In genomic region chr10:78971094-78971682, GRCh38 we compare ENCODE assay signal across 28 cellular contexts.
A peak's percentile ranks its signal among the peaks of the same experiment; 100 is the strongest.
DNase-seq lines count a peak whose midpoint lies in the region; ATAC-seq, FAIRE-seq and TF ChIP-seq lines count a peak whose summit lies in the region.
"Had no signal": no experiment of that assay in that cellular context is flagged by ENCODE, and none has a peak within 500 bp of the region (broad histone marks: within the 10 kb centered on the region; RNA-seq: fewer than 3 reads in every experiment).

No MANE protein-coding gene starts in this region.

- H3K36me3 Mint-ChIP-seq in activated CD8-positive, alpha-beta memory T cell treated with anti-CD3 and anti-CD28 coated beads, Interleukin-2, amount 10 ng/mL, durations not matched to agents 7 days and 5 days = no peaks in the 10 kb centered on the region
- H3K36me3 Mint-ChIP-seq: activated naive CD4-positive, alpha-beta T cell treated with anti-CD3 and anti-CD28 coated beads, Interleukin-2, amount 10 ng/mL, durations not matched to agents 7 days and 5 days had no signal

- H3K9me3 Mint-ChIP-seq in activated CD8-positive, alpha-beta memory T cell treated with anti-CD3 and anti-CD28 coated beads, Interleukin-2, amount 10 ng/mL, durations not matched to agents 7 days and 5 days (ENCODE audit: low read depth) = no peaks in the 10 kb centered on the region
- H3K9me3 Mint-ChIP-seq: activated naive CD4-positive, alpha-beta T cell treated with anti-CD3 and anti-CD28 coated beads, Interleukin-2, amount 10 ng/mL, durations not matched to agents 7 days and 5 days; HFFc6; stimulated activated naive CD8-positive, alpha-beta T cell treated with anti-CD3 and anti-CD28 coated beads, Interleukin-15, Interleukin-2, amounts not matched to agents 100 ng/mL and 50 ng/mL, for 24 hours had no signal

- CTCF ChIA-PET in activated CD8-positive, alpha-beta memory T cell treated with anti-CD3 and anti-CD28 coated beads, Interleukin-2, amount 10 ng/mL, durations not matched to agents 7 days and 5 days (lab: Charles Lee) = interaction anchor here (1.9 kb wide), 1 partner anchor 225 kb away, joined by 4 read pairs; no protein-coding TSS in a partner anchor

- no peak for ATAC-seq in left ventricle myocardium superior
- no peak for ATAC-seq in left cardiac atrium
- no peak for ATAC-seq in activated CD8-positive, alpha-beta memory T cell treated with anti-CD3 and anti-CD28 coated beads, Interleukin-2, amount 10 ng/mL, durations not matched to agents 7 days and 5 days
- no peak for ATAC-seq in GM21515 (IDR thresholded peaks at IDR 0.05; ENCODE audit: unreplicated experiment)

- peak; percentile 18 for DNase-seq in left ventricle myocardium superior
- DNase-seq in left cardiac atrium = no peak
- DNase-seq in ascending aorta (ENCODE audit: low spot score in 2 of 2) = no peak
- peak; percentile 21 for DNase-seq in kidney
- no peak for DNase-seq in activated naive CD4-positive, alpha-beta T cell (lab: John Stamatoyannopoulos, UW)
- DNase-seq in GM03348 (ENCODE audit: low spot score) = no peak
- DNase-seq in activated CD8-positive, alpha-beta memory T cell treated with anti-CD3 and anti-CD28 coated beads, Interleukin-2, amount 10 ng/mL, durations not matched to agents 7 days and 5 days = no peak
- DNase-seq: activated CD4-positive, alpha-beta T cell treated with anti-CD3 and anti-CD28 coated beads, Interleukin-2, amount 50 U/mL, for 1 hour; activated naive CD4-positive, alpha-beta T cell treated with anti-CD3 and anti-CD28 coated beads, Interleukin-2, amount 10 ng/mL, durations not matched to agents 7 days and 5 days; aorta; colonic mucosa; DMS 273 treated with DMSO at 0.1 percent for 48 hours; GF-D8; HFFc6; hippocampal formation; NCI-H1092 treated with DMSO at 0.1 percent for 48 hours; NCI-H524; SHP77 treated with DMSO at 0.1 percent for 48 hours; stimulated activated CD4-positive, alpha-beta T cell treated with anti-CD3 and anti-CD28 coated beads, Interleukin-2, amount 100 ng/mL, for 24 hours; T-helper 1 cell had no signal

- H3K9ac ChIP-seq in kidney (ENCODE audit: low read length in 2 of 2) = no peak overlapping the region
- H3K9ac ChIP-seq: KMS-11, parathyroid adenoma had no signal

- H3K4me1 ChIP-seq in ascending aorta (peaks cover 6 to 22% of the 10 kb centered on the region in 2 donors), kidney (ENCODE audit: control insufficient read depth in 1 of 2, insufficient read depth in 1 of 2, low read depth in 1 of 2, low read length in 2 of 2) (peaks cover 21 to 22% of the 10 kb centered on the region in 2 donors)

- no peaks in the 10 kb centered on the region for H3K27me3 ChIP-seq in ascending aorta
- H3K27me3 ChIP-seq: colonic mucosa had no signal

- peaks cover 17% of the 10 kb centered on the region for H3K4me1 Mint-ChIP-seq in activated CD8-positive, alpha-beta memory T cell treated with anti-CD3 and anti-CD28 coated beads, Interleukin-2, amount 10 ng/mL, durations not matched to agents 7 days and 5 days

- H3K36me3 ChIP-seq in ascending aorta = no peaks in the 10 kb centered on the region
- no peaks in the 10 kb centered on the region for H3K36me3 ChIP-seq in kidney (ENCODE audit: control insufficient read depth in 1 of 2, insufficient read depth in 2 of 2, low read length in 2 of 2)
- H3K36me3 ChIP-seq: colonic mucosa had no signal

- H3K4me3 Mint-ChIP-seq in activated CD8-positive, alpha-beta memory T cell treated with anti-CD3 and anti-CD28 coated beads, Interleukin-2, amount 10 ng/mL, durations not matched to agents 7 days and 5 days = no peak overlapping the region
- H3K4me3 Mint-ChIP-seq: activated naive CD4-positive, alpha-beta T cell treated with anti-CD3 and anti-CD28 coated beads, Interleukin-2, amount 10 ng/mL, durations not matched to agents 7 days and 5 days; HFFc6; stimulated activated naive CD8-positive, alpha-beta T cell treated with anti-CD3 and anti-CD28 coated beads, Interleukin-15, Interleukin-2, amounts not matched to agents 100 ng/mL and 50 ng/mL, for 24 hours had no signal

- FAIRE-seq in kidney (lab: Jason Lieb, UNC) = no peak
- FAIRE-seq: A204.1, endometrium, islet of Langerhans had no signal

- intact Hi-C loops in left ventricle myocardium superior (cut with micrococcal nuclease) (loop anchor here (10.0 kb wide), 1 partner anchor 94 kb away; the partner anchor contains the start of gene ZMIZ1), left cardiac atrium (cut with DNase I) (loop anchor here in 1 of 2 donors (5.0 to 10.0 kb wide), 2 partner anchors 96 to 184 kb away; partner anchors contain the start of gene ZMIZ1), ascending aorta (cut with DNase I) (loop anchor here (5.0 to 10.0 kb wide), 6 partner anchors 226 to 939 kb away; partner anchors contain the start of gene RPS24), kidney (cut with DNase I) (loop anchor here (10.0 kb wide), 1 partner anchor 94 kb away; the partner anchor contains the start of gene ZMIZ1)

- no peaks in the 10 kb centered on the region for H3K27me3 Mint-ChIP-seq in activated CD8-positive, alpha-beta memory T cell treated with anti-CD3 and anti-CD28 coated beads, Interleukin-2, amount 10 ng/mL, durations not matched to agents 7 days and 5 days
- H3K27me3 Mint-ChIP-seq: stimulated activated naive CD8-positive, alpha-beta T cell treated with anti-CD3 and anti-CD28 coated beads, Interleukin-15, Interleukin-2, amounts not matched to agents 100 ng/mL and 50 ng/mL, for 24 hours had no signal

- TF ChIP-seq CTCF in ascending aorta (IDR thresholded peaks at IDR 0.05) (no peak), kidney (IDR thresholded peaks at IDR 0.05; ENCODE audit: borderline replicate concordance, extremely low read depth, insufficient read depth) (no peak)

- H3K4me3 ChIP-seq in ascending aorta = no peak overlapping the region
- no peak overlapping the region for H3K4me3 ChIP-seq in kidney (ENCODE audit: low read length in 2 of 2)
- H3K4me3 ChIP-seq: colonic mucosa, lung had no signal

- H3K27ac ChIP-seq in ascending aorta (peak overlapping the region; percentile 95 to 98), kidney (ENCODE audit: low read depth in 2 of 2, low read length in 2 of 2) (no peak overlapping the region)
- H3K27ac ChIP-seq: KMS-11 had no signal

- no peak overlapping the region for H3K27ac Mint-ChIP-seq in activated CD8-positive, alpha-beta memory T cell treated with anti-CD3 and anti-CD28 coated beads, Interleukin-2, amount 10 ng/mL, durations not matched to agents 7 days and 5 days
- H3K27ac Mint-ChIP-seq: stimulated activated naive CD8-positive, alpha-beta T cell treated with anti-CD3 and anti-CD28 coated beads, Interleukin-15, Interleukin-2, amounts not matched to agents 100 ng/mL and 50 ng/mL, for 24 hours had no signal

- H3K9me3 ChIP-seq in ascending aorta = no peaks in the 10 kb centered on the region
- no peaks in the 10 kb centered on the region for H3K9me3 ChIP-seq in kidney (ENCODE audit: control insufficient read depth in 1 of 2, low read length in 2 of 2)
- H3K9me3 ChIP-seq: colonic mucosa had no signal

Comparison
In these comparisons a context has a peak if more than half of its experiments do, and no peak if none do; other contexts are left out.
1. DNase-seq: peak in left ventricle myocardium superior (single experiment) and kidney (single experiment); none in left cardiac atrium (single experiment), ascending aorta (0 of 2), activated naive CD4-positive, alpha-beta T cell (0 of 4), GM03348 (single experiment) and activated CD8-positive, alpha-beta memory T cell treated with anti-CD3 and anti-CD28 coated beads, Interleukin-2, amount 10 ng/mL, durations not matched to agents 7 days and 5 days (single experiment).
2. H3K27ac ChIP-seq: peak in ascending aorta (2 of 2); none in kidney (0 of 2).